8 cellular contexts compared by ENCODE assay signal in the genomic region with DNA sequence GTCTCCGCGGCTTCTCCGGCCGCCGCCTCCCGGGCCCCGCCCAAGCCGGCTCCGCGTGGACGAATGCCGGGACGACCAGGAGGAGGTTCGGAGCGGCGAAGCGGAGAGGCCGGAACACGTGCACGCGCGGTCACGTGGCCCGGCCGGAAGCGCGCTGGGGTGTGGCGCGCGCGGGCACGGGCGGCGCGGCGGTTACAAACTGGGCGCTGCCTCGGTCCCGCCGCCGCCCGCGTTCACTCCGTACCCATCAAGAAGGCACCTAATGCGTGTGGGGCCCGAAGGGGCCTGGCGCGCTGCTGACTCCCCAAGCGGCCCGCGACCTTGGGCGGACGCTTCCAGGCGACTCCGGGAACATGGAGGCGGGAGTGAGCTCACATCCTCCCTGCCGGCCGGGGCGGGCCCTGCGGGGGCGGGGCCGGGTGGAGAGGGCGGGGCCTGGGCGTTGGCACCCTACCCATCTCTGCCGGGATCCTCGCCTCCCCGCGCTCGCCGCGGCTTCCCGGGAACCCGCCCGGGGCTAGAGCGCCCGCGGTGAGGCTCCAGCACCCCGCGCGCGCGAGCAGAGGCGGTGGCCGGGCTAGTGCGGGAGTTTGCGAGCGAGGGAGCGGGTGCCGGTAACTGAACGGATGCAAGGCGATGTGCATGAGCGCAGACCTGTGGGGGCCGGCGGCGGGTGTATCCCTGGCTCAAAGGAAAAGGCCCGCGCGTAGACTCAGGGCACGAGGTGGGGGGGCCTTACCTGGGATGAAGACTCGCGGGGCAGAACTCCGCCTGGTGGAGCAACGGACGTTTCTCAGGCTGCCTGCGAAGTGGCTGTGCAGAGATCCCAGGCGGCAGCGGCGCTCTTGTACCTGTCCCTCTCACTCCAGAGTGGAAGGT. TPM values are rescaled to one million over a fixed set of nuclear protein-coding genes. Genes with fewer than 3 reads are reported as not detected.
DNase-seq lines count a peak whose midpoint lies in the region; ATAC-seq and TF ChIP-seq lines count a peak whose summit lies in the region.

Gene TMEM185B, minus strand, starts transcription at position 367 of the 879 bp plus-strand sequence. CDS start 424 bp downstream, outside the sequence.

- peak within 1 kb of the TSS; percentile 87 for H3K27ac Mint-ChIP-seq in activated naive CD4-positive, alpha-beta T cell treated with anti-CD3 and anti-CD28 coated beads for 36 hours

- peaks cover 22% of the 10 kb centered on the region for H3K4me1 ChIP-seq in osteoblast (ENCODE audit: insufficient read depth, low read length)
- H3K4me1 ChIP-seq in thoracic aorta (ENCODE audit: control insufficient read depth in 1 of 2, low read depth in 2 of 2) = peaks cover 13 to 29% of the 10 kb centered on the region in 2 donors

- H3K9me3 Mint-ChIP-seq in activated naive CD4-positive, alpha-beta T cell treated with anti-CD3 and anti-CD28 coated beads for 36 hours = peaks cover 18% of the 10 kb centered on the region

- no peaks in the 10 kb centered on the region for H3K27me3 ChIP-seq in GM06990 (replicated peaks; ENCODE audit: control insufficient read depth, insufficient read depth, low read length)
- no peaks in the 10 kb centered on the region for H3K27me3 ChIP-seq in MG63
- no peaks in the 10 kb centered on the region for H3K27me3 ChIP-seq in osteoblast (ENCODE audit: insufficient read depth, low read length)
- H3K27me3 ChIP-seq in thoracic aorta (replicated peaks; ENCODE audit: insufficient read depth) = no peaks in the 10 kb centered on the region

- H3K36me3 ChIP-seq in GM06990 (ENCODE audit: control insufficient read depth, insufficient read depth, low read length) (peaks cover 8% of the 10 kb centered on the region), MG63 (peaks cover 38% of the 10 kb centered on the region), osteoblast (ENCODE audit: insufficient read depth, low read length) (no peaks in the 10 kb centered on the region), thoracic aorta (peaks cover 10% of the 10 kb centered on the region)

- DNase-seq in GM06990 (ENCODE audit: extremely low read depth, insufficient read length) (peak; percentile 90), HCEC 1CT (peak; percentile 77), MG63 (peak; percentile 81), SK-N-DZ (ENCODE audit: low spot score) (peak; percentile 61), globus pallidus (ENCODE audit: low spot score) (peak; percentile 82), osteoblast (ENCODE audit: insufficient read length, low spot score, missing footprints) (peak; percentile 100), thoracic aorta (ENCODE audit: low spot score) (peak; percentile 54)
- DNase-seq in activated naive CD4-positive, alpha-beta T cell treated with anti-CD3 and anti-CD28 coated beads for 36 hours = peak; percentile 93

- peak within 1 kb of the TSS; percentile 95 for H2AFZ ChIP-seq in osteoblast (ENCODE audit: low read length)

- H3K4me2 ChIP-seq in osteoblast (ENCODE audit: insufficient read depth, low read length) = peak within 1 kb of the TSS; percentile 87

- H3K27ac ChIP-seq in osteoblast (ENCODE audit: low read depth, low read length) (peak within 1 kb of the TSS; percentile 81), thoracic aorta (peak within 1 kb of the TSS; percentile 83 to 87)

- peak within 1 kb of the TSS; percentile 80 for H3K4me3 Mint-ChIP-seq in activated naive CD4-positive, alpha-beta T cell treated with anti-CD3 and anti-CD28 coated beads for 36 hours

- H3K4me3 ChIP-seq in GM06990 (replicated peaks; ENCODE audit: low read depth, low read length) (peak within 1 kb of the TSS; percentile 69), MG63 (peak within 1 kb of the TSS; percentile 54), osteoblast (ENCODE audit: insufficient read depth, low read length) (peak within 1 kb of the TSS; percentile 84), thoracic aorta (peak within 1 kb of the TSS; percentile 96)

- peaks cover 19% of the 10 kb centered on the region for H3K79me2 ChIP-seq in osteoblast (ENCODE audit: insufficient read depth, low read length)

- CTCF ChIA-PET in activated naive CD4-positive, alpha-beta T cell treated with anti-CD3 and anti-CD28 coated beads for 36 hours (lab: Charles Lee) = interaction anchor here (0.7 to 3.4 kb wide), 2 partner anchors 48 to 1535 kb away, joined by 3 to 14 read pairs; no protein-coding TSS in a partner anchor

- peak; percentile 91 for ATAC-seq in thoracic aorta (ENCODE audit: insufficient number of reproducible peaks, low FRiP score, low read depth)

- no peaks in the 10 kb centered on the region for H3K27me3 Mint-ChIP-seq in activated naive CD4-positive, alpha-beta T cell treated with anti-CD3 and anti-CD28 coated beads for 36 hours (ENCODE audit: low read depth)

- peaks cover 43% of the 10 kb centered on the region for H3K4me1 Mint-ChIP-seq in activated naive CD4-positive, alpha-beta T cell treated with anti-CD3 and anti-CD28 coated beads for 36 hours (ENCODE audit: low read depth)

- H3K9me3 ChIP-seq in MG63 (no peaks in the 10 kb centered on the region), osteoblast (ENCODE audit: low read depth, low read length) (no peaks in the 10 kb centered on the region), thoracic aorta (no peaks in the 10 kb centered on the region)

- H4K20me1 ChIP-seq in osteoblast (ENCODE audit: insufficient read depth, low read length) = peaks cover 9% of the 10 kb centered on the region

- peak; percentile 46 for TF ChIP-seq CTCF in GM06990 (IDR thresholded peaks at IDR 0.05; ENCODE audit: insufficient read depth, low read length, poor library complexity, severe bottlenecking)
- TF ChIP-seq CTCF in osteoblast (IDR thresholded peaks at IDR 0.05; ENCODE audit: extremely low read depth, low read depth, low read length) = peak; percentile 16
- TF ChIP-seq CTCF in thoracic aorta (IDR thresholded peaks at IDR 0.05) = peak; percentile 21

- H3K36me3 Mint-ChIP-seq in activated naive CD4-positive, alpha-beta T cell treated with anti-CD3 and anti-CD28 coated beads for 36 hours (ENCODE audit: low read depth) = peaks cover 40% of the 10 kb centered on the region

- intact Hi-C loops in activated naive CD4-positive, alpha-beta T cell treated with anti-CD3 and anti-CD28 coated beads for 36 hours (cut with micrococcal nuclease) = loop anchor here (1.0 to 2.0 kb wide), 5 partner anchors 9 to 544 kb away; partner anchors contain the start of genes PTPN4, RALB and TMEM177

RNA-seq across cellular contexts. Expression of gene TMEM185B, which starts in this region (rescaled TPM):
- total RNA-seq in MG63 (2014; rRNA removed; shearing (Covaris generic); ENCODE audit: low replicate concordance) = 31.5 and 33.4 TPM in 2 replicates
- 3.0 and 5.5 TPM in 2 replicates for polyA plus RNA-seq in SK-N-DZ (2014; cell fraction: cytosol; rRNA removed)
- polyA plus RNA-seq in SK-N-DZ (2014; cell fraction: nucleus; rRNA removed) = 1.7 and 3.6 TPM in 2 replicates
- 10 to 100 TPM; 11.4 to 12.2 TPM for total RNA-seq in activated naive CD4-positive, alpha-beta T cell treated with anti-CD3 and anti-CD28 coated beads for 36 hours
- total RNA-seq in osteoblast = 42.1 and 46.7 TPM in 2 replicates
- 10 to 100 TPM; 24.0 to 36.0 TPM for total RNA-seq in thoracic aorta

Comparison
In these comparisons a context has a peak if more than half of its experiments do, and no peak if none do; other contexts are left out.
1. Peak in every context shown above with its lines: DNase-seq, ATAC-seq, H3K4me3 ChIP-seq and H3K27ac ChIP-seq.